21 cellular contexts compared by ENCODE assay signal in the genomic region with DNA sequence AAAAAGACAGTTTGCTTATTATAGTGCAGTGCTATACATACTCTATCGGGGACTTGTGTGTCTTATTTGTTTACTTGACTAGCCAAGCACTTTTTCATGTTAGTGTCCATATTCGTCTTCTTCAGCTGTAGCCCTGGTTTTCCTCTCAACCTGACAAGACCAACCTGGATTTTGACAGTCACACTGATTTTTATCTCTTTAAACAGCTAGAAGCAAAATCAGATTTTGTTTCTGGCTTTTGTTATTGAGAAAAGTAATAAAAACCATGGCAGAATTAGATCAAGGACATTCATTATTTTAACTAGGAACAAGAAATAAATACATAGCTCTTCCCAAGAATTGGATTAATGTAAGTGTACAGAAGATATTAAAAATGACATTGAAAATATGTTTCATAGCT.
"Had no signal": no experiment of that assay in that cellular context is flagged by ENCODE, and none has a peak within 500 bp of the region (broad histone marks: within the 10 kb centered on the region; RNA-seq: fewer than 3 reads in every experiment).

No MANE protein-coding gene starts in this region.

- H3K9me3 Mint-ChIP-seq: neural crest cell; stimulated activated naive B cell treated with anti-CD40 and anti-IgM and Interleukin-4, amounts not matched to agents 10 μg/mL and 1 μg/mL and 100 μg/mL, for 72 hours; stimulated activated naive CD8-positive, alpha-beta T cell treated with anti-CD3 and anti-CD28 coated beads, Interleukin-15, amount 100 ng/mL, for 72 hours had no signal

- H3K36me3 ChIP-seq: heart right ventricle, prostate gland, tibial nerve had no signal

- H3K27ac ChIP-seq: coronary artery, heart right ventricle, prostate gland, testis, tibial nerve had no signal

- H3K27ac Mint-ChIP-seq: naive thymus-derived CD8-positive, alpha-beta T cell; stimulated activated naive B cell treated with anti-CD40 and anti-IgM and Interleukin-4, amounts not matched to agents 10 μg/mL and 1 μg/mL and 100 μg/mL, for 72 hours; stimulated activated naive CD8-positive, alpha-beta T cell treated with anti-CD3 and anti-CD28 coated beads, Interleukin-15, amount 100 ng/mL, for 72 hours had no signal

- H3K36me3 Mint-ChIP-seq: stimulated activated naive B cell treated with anti-CD40 and anti-IgM and Interleukin-4, amounts not matched to agents 10 μg/mL and 1 μg/mL and 100 μg/mL, for 72 hours had no signal

- FAIRE-seq: frontal cortex had no signal

- H3K27me3 Mint-ChIP-seq: stimulated activated naive CD8-positive, alpha-beta T cell treated with anti-CD3 and anti-CD28 coated beads, Interleukin-15, amount 100 ng/mL, for 72 hours had no signal

- H3K4me1 ChIP-seq: prostate gland had no signal

- H3K9me3 ChIP-seq: heart right ventricle, mucosa of descending colon, prostate gland, testis, tibial nerve had no signal

- ATAC-seq: esophagus mucosa; heart right ventricle; left lobe of liver; mucosa of descending colon; naive thymus-derived CD8-positive, alpha-beta T cell; sciatic nerve; stimulated activated naive B cell treated with anti-CD40 and anti-IgM and Interleukin-4, amounts not matched to agents 10 μg/mL and 1 μg/mL and 100 μg/mL, for 72 hours; stimulated activated naive CD8-positive, alpha-beta T cell treated with anti-CD3 and anti-CD28 coated beads, Interleukin-15, amount 100 ng/mL, for 72 hours had no signal

- DNase-seq: dorsolateral prefrontal cortex; effector CD8-positive, alpha-beta T cell; heart right ventricle; hypothalamus; islet precursor cell; mammary epithelial cell; mucosa of descending colon; naive thymus-derived CD8-positive, alpha-beta T cell; stimulated activated CD4-positive, alpha-beta T cell treated with anti-CD3 and anti-CD28 coated beads, Interleukin-2, amount 100 ng/mL, for 24 hours; stimulated activated CD4-positive, alpha-beta T cell treated with anti-CD3 and anti-CD28 coated beads, Interleukin-4, amount 100 ng/mL, for 4 hours; stimulated activated naive B cell treated with anti-CD40 and anti-IgM and Interleukin-4, amounts not matched to agents 10 μg/mL and 1 μg/mL and 100 μg/mL, for 72 hours; stimulated activated naive CD8-positive, alpha-beta T cell treated with anti-CD3 and anti-CD28 coated beads, Interleukin-15, amount 100 ng/mL, for 72 hours; testis had no signal

- H3K4me3 ChIP-seq: coronary artery, dorsolateral prefrontal cortex, heart right ventricle, mucosa of descending colon, prostate gland, testis, tibial nerve had no signal

- H3K4me3 Mint-ChIP-seq: naive thymus-derived CD8-positive, alpha-beta T cell; neural crest cell; stimulated activated naive B cell treated with anti-CD40 and anti-IgM and Interleukin-4, amounts not matched to agents 10 μg/mL and 1 μg/mL and 100 μg/mL, for 72 hours; stimulated activated naive CD8-positive, alpha-beta T cell treated with anti-CD3 and anti-CD28 coated beads, Interleukin-15, amount 100 ng/mL, for 72 hours had no signal

- H3K4me1 Mint-ChIP-seq: naive thymus-derived CD8-positive, alpha-beta T cell; stimulated activated naive B cell treated with anti-CD40 and anti-IgM and Interleukin-4, amounts not matched to agents 10 μg/mL and 1 μg/mL and 100 μg/mL, for 72 hours; stimulated activated naive CD8-positive, alpha-beta T cell treated with anti-CD3 and anti-CD28 coated beads, Interleukin-15, amount 100 ng/mL, for 72 hours had no signal

- H3K27me3 ChIP-seq: dorsolateral prefrontal cortex, heart right ventricle, testis, tibial nerve had no signal
